11 cellular contexts compared by ENCODE assay signal in the genomic region with DNA sequence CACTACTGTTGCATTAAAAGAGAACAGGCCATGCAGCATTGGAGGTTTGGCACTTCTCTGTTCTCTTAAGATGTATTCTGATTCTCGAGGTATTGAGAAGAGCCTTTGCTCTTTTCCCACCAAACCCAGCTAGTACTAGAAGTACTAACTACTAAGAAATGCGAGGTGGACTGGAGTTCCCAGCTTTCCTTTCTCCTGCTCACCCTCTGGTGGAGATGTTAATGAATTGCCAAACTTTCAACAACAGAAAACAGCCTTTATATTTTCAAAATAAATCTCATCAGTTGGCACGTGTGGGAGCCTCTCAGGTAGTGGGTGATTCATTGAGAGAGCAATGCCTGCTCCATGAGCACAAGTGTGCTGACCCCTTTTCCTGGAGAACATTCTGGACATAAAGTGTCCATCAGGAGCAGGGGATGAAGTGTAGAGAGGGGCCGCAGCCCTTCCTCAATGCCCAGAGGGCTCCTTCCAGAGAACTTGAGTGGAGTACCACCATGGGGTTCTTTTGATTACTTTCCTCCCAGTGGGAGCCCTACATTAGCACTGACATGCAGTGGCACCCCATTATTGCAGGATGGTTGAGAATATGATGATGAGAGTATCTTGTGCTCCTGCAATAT. TPM values are rescaled to one million over a fixed set of nuclear protein-coding genes. Genes with fewer than 3 reads are reported as not detected.
DNase-seq lines count a peak whose midpoint lies in the region; ATAC-seq and TF ChIP-seq lines count a peak whose summit lies in the region.
"Had no signal": no experiment of that assay in that cellular context is flagged by ENCODE, and none has a peak within 500 bp of the region (broad histone marks: within the 10 kb centered on the region; RNA-seq: fewer than 3 reads in every experiment).

No MANE protein-coding gene starts in this region.

- H3K4me3 ChIP-seq in HAP-1: no peak overlapping the region
- no peak overlapping the region for H3K4me3 ChIP-seq in body of pancreas
- H3K4me3 ChIP-seq: esophagus squamous epithelium had no signal

- 31 to 40% methylated on average over 4 of the region's 4 CpGs for WGBS in body of pancreas, 2 donors

- H3K27ac ChIP-seq in foreskin keratinocyte (no peak overlapping the region), body of pancreas (no peak overlapping the region)
- H3K27ac ChIP-seq: esophagus squamous epithelium had no signal

- ATAC-seq in SK-N-SH treated with all-trans-retinoic acid at 6 μM for 48 hours: peak; percentile 6; the same call in 1 of the 3 replicates
- ATAC-seq in foreskin keratinocyte: peak; percentile 15
- no peak for ATAC-seq in GM18873 (IDR thresholded peaks at IDR 0.05; ENCODE audit: low FRiP score, unreplicated experiment)
- ATAC-seq in GM19023 (IDR thresholded peaks at IDR 0.05; ENCODE audit: unreplicated experiment): no peak
- ATAC-seq in body of pancreas: no peak
- ATAC-seq: activated CD8-positive, alpha-beta memory T cell treated with anti-CD3 and anti-CD28 coated beads, Interleukin-2, amount 10 ng/mL, durations not matched to agents 7 days and 5 days had no signal

- H3K4me1 ChIP-seq in HAP-1 (peaks cover 12% of the 10 kb centered on the region), foreskin keratinocyte (no peaks in the 10 kb centered on the region), body of pancreas (peaks cover 13% of the 10 kb centered on the region)

- no peak for TF ChIP-seq POLR2A in body of pancreas (IDR thresholded peaks at IDR 0.05)

- in situ Hi-C loops in HAP-1 (cut with MboI; ENCODE audit: low sequenced_read_pairs): loop anchor here (10.0 to 25.0 kb wide), 3 partner anchors 94 to 281 kb away; a partner anchor contains a TSS

- H3K27me3 ChIP-seq in HAP-1 (ENCODE audit: low read depth): no peaks in the 10 kb centered on the region
- peaks cover 12% of the 10 kb centered on the region for H3K27me3 ChIP-seq in foreskin keratinocyte
- peaks cover 0 to 7% of the 10 kb centered on the region in 2 donors for H3K27me3 ChIP-seq in body of pancreas

- TF ChIP-seq CTCF in foreskin keratinocyte (conservative IDR thresholded peaks at IDR 0.05) (peak; percentile 68), body of pancreas (IDR thresholded peaks at IDR 0.05) (peak in 3 of 7 experiments; percentile 13 to 27 (median 22))

- DNase-seq in AG08396 (ENCODE audit: low spot score) (peak; percentile 60), HAP-1 (ENCODE audit: low spot score in 2 of 2) (peak; percentile 20 to 35), foreskin keratinocyte (peak in 1 of 2 donors; percentile 38), body of pancreas (no peak)
- DNase-seq in activated CD8-positive, alpha-beta memory T cell treated with anti-CD3 and anti-CD28 coated beads for 24 hours: no peak
- DNase-seq: activated CD8-positive, alpha-beta memory T cell treated with anti-CD3 and anti-CD28 coated beads, Interleukin-2, amount 10 ng/mL, durations not matched to agents 7 days and 5 days; esophagus squamous epithelium; NCI-H2107 had no signal

- intact Hi-C loops in body of pancreas (cut with DNase I): loop anchor here (5.0 kb wide), 1 partner anchor 229 kb away; a partner anchor contains a TSS

- H3K36me3 ChIP-seq in HAP-1 (replicated peaks) (no peaks in the 10 kb centered on the region), body of pancreas (replicated peaks in 1 of 2; ENCODE audit: insufficient read depth in 1 of 2, low read depth in 2 of 2) (no peaks in the 10 kb centered on the region)
- H3K36me3 ChIP-seq: esophagus squamous epithelium had no signal

- no peaks in the 10 kb centered on the region for H3K9me3 ChIP-seq in HAP-1
- H3K9me3 ChIP-seq in body of pancreas: no peaks in the 10 kb centered on the region
- H3K9me3 ChIP-seq: esophagus squamous epithelium had no signal

TF ChIP-seq in SK-N-SH treated with all-trans-retinoic acid at 6 μM for 48 hours, 23 proteins besides CTCF, POLR2A, EP300 and RAD21:
- TF ChIP-seq SNAI2 (CRISPR knock-in tag; IDR thresholded peaks at IDR 0.05): no peak
- no peak for TF ChIP-seq PPARA (CRISPR knock-in tag; IDR thresholded peaks at IDR 0.05; ENCODE audit: borderline replicate concordance)
- no peak for TF ChIP-seq ZFP30 (CRISPR knock-in tag; IDR thresholded peaks at IDR 0.05)
- TF ChIP-seq, protein P1, sequence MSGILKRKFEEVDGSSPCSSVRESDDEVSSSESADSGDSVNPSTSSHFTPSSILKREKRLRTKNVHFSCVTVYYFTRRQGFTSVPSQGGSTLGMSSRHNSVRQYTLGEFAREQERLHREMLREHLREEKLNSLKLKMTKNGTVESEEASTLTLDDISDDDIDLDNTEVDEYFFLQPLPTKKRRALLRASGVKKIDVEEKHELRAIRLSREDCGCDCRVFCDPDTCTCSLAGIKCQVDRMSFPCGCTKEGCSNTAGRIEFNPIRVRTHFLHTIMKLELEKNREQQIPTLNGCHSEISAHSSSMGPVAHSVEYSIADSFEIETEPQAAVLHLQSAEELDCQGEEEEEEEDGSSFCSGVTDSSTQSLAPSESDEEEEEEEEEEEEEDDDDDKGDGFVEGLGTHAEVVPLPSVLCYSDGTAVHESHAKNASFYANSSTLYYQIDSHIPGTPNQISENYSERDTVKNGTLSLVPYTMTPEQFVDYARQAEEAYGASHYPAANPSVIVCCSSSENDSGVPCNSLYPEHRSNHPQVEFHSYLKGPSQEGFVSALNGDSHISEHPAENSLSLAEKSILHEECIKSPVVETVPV (CRISPR knock-in tag; IDR thresholded peaks at IDR 0.05): no peak
- no peak for TF ChIP-seq ZNF70 (CRISPR knock-in tag; IDR thresholded peaks at IDR 0.05)
- no peak for TF ChIP-seq ZNF565 (CRISPR knock-in tag; conservative IDR thresholded peaks at IDR 0.05; ENCODE audit: low read depth)
- TF ChIP-seq ESRRG (CRISPR knock-in tag; IDR thresholded peaks at IDR 0.05): no peak
- no peak for TF ChIP-seq BACH2 (CRISPR knock-in tag; IDR thresholded peaks at IDR 0.05; ENCODE audit: borderline replicate concordance)
- TF ChIP-seq, protein P2, sequence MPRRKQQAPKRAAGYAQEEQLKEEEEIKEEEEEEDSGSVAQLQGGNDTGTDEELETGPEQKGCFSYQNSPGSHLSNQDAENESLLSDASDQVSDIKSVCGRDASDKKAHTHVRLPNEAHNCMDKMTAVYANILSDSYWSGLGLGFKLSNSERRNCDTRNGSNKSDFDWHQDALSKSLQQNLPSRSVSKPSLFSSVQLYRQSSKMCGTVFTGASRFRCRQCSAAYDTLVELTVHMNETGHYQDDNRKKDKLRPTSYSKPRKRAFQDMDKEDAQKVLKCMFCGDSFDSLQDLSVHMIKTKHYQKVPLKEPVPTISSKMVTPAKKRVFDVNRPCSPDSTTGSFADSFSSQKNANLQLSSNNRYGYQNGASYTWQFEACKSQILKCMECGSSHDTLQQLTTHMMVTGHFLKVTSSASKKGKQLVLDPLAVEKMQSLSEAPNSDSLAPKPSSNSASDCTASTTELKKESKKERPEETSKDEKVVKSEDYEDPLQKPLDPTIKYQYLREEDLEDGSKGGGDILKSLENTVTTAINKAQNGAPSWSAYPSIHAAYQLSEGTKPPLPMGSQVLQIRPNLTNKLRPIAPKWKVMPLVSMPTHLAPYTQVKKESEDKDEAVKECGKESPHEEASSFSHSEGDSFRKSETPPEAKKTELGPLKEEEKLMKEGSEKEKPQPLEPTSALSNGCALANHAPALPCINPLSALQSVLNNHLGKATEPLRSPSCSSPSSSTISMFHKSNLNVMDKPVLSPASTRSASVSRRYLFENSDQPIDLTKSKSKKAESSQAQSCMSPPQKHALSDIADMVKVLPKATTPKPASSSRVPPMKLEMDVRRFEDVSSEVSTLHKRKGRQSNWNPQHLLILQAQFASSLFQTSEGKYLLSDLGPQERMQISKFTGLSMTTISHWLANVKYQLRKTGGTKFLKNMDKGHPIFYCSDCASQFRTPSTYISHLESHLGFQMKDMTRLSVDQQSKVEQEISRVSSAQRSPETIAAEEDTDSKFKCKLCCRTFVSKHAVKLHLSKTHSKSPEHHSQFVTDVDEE (CRISPR knock-in tag; IDR thresholded peaks at IDR 0.05): no peak
- TF ChIP-seq TCF4 (CRISPR knock-in tag; IDR thresholded peaks at IDR 0.05; ENCODE audit: borderline replicate concordance): no peak
- TF ChIP-seq OSR1 (CRISPR knock-in tag; IDR thresholded peaks at IDR 0.05): no peak
- no peak for TF ChIP-seq TOX (CRISPR knock-in tag; IDR thresholded peaks at IDR 0.05; ENCODE audit: borderline replicate concordance)
- no peak for TF ChIP-seq GLIS3 (CRISPR knock-in tag; IDR thresholded peaks at IDR 0.05)
- no peak for TF ChIP-seq ZC3H10 (CRISPR knock-in tag; IDR thresholded peaks at IDR 0.05)
- no peak for TF ChIP-seq ARNTL (CRISPR knock-in tag; IDR thresholded peaks at IDR 0.05; ENCODE audit: borderline replicate concordance, low read depth)

RNA-seq across cellular contexts. Expression of a gene that starts 45.7 kb away (rescaled TPM):
- total RNA-seq in foreskin keratinocyte: not detected in 2 replicates
- not detected in 2 replicates for polyA plus RNA-seq in foreskin keratinocyte
- total RNA-seq in body of pancreas: not detected
- total RNA-seq: activated CD8-positive, alpha-beta memory T cell treated with anti-CD3 and anti-CD28 coated beads, Interleukin-2, amount 10 ng/mL, durations not matched to agents 7 days and 5 days; esophagus squamous epithelium had no signal

Comparison
In these comparisons a context has a peak if more than half of its experiments do, and no peak if none do; other contexts are left out.
1. DNase-seq: peak in AG08396 (single experiment) and HAP-1 (2 of 2); none in activated CD8-positive, alpha-beta memory T cell treated with anti-CD3 and anti-CD28 coated beads for 24 hours (single experiment) and body of pancreas (0 of 4).
2. ATAC-seq: peak in SK-N-SH treated with all-trans-retinoic acid at 6 μM for 48 hours (single experiment) and foreskin keratinocyte (single experiment); none in GM18873 (single experiment), GM19023 (single experiment) and body of pancreas (single experiment).